Comparison of ENCODE assay signal across 8 cellular contexts in the genomic region with DNA sequence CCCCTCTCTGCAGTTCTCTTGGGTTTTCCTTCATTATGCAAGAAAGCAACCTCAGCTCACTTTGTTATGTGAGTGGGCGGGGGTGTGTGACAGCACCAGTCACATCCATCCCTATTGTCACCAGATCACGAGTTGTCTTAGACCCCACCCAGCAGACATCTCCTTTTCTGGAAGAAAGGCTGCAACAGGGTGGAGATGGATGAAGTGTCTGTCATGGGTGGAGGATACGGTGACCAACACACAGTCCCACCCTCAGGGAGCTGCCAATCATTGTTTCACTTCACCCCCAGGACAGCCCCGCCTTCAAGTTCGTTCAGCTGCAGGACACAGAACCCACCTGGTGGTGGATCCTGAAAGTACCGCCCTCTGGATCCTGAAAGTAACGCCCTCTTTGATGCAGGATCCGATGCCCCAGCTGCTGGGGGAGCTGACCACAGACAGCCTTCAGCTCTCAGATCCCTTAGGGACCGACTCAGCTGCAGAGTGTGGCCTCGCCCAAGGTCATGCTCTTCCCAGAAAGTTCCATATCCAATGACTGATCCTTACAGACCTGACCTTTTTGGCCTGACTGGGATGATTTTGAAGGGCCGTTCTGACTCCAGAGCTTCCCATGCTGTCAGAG.
A peak's percentile ranks its signal among the peaks of the same experiment; 100 is the strongest.
DNase-seq lines count a peak whose midpoint lies in the region; ATAC-seq and TF ChIP-seq lines count a peak whose summit lies in the region.

No MANE protein-coding gene starts in this region.

- peaks cover 12% of the 10 kb centered on the region for H3K4me1 Mint-ChIP-seq in neural progenitor cell

- H3F3A ChIP-seq in neural progenitor cell (ENCODE audit: low read depth) (peaks cover 14% of the 10 kb centered on the region), smooth muscle cell (ENCODE audit: low read depth) (no peaks in the 10 kb centered on the region)

- peak overlapping the region; percentile 32 for H3K4me2 ChIP-seq in neural progenitor cell
- H3K4me2 ChIP-seq in smooth muscle cell, result no peak overlapping the region

- H3K27ac Mint-ChIP-seq in neural progenitor cell, result no peak overlapping the region

- ATAC-seq in GM19351 (IDR thresholded peaks at IDR 0.05; ENCODE audit: unreplicated experiment), result peak; percentile 77
- no peak for ATAC-seq in GM19467 (IDR thresholded peaks at IDR 0.05; ENCODE audit: unreplicated experiment)

- H3K9ac ChIP-seq in neural progenitor cell, result no peak overlapping the region
- H3K9ac ChIP-seq in smooth muscle cell (ENCODE audit: low read depth), result no peak overlapping the region

- no peak for TF ChIP-seq POLR2A in NB4 (IDR thresholded peaks at IDR 0.05; ENCODE audit: extremely low read depth, insufficient read length)

- H3K4me3 ChIP-seq in BE2C (ENCODE audit: low read depth, low read length) (no peak overlapping the region), NB4 (ENCODE audit: low read depth, low read length) (no peak overlapping the region), neural progenitor cell (no peak overlapping the region), smooth muscle cell (no peak overlapping the region)

- H3K4me1 ChIP-seq in BE2C, result no peaks in the 10 kb centered on the region
- peaks cover 6% of the 10 kb centered on the region for H3K4me1 ChIP-seq in neural progenitor cell
- no peaks in the 10 kb centered on the region for H3K4me1 ChIP-seq in smooth muscle cell (ENCODE audit: low read depth)

- H3K27me3 ChIP-seq in BE2C (no peaks in the 10 kb centered on the region), neural progenitor cell (no peaks in the 10 kb centered on the region), smooth muscle cell (ENCODE audit: low read depth) (no peaks in the 10 kb centered on the region)

- 64% methylated on average over 11 of the region's 11 CpGs for WGBS in smooth muscle cell (ENCODE audit: low lambda C conversion rate)

- H4K20me1 ChIP-seq in neural progenitor cell (ENCODE audit: low read depth), result no peaks in the 10 kb centered on the region
- H4K20me1 ChIP-seq in smooth muscle cell (ENCODE audit: low read depth), result no peaks in the 10 kb centered on the region

- TF ChIP-seq CTCF in BE2C (IDR thresholded peaks at IDR 0.05; ENCODE audit: low read depth, low read length) (peak; percentile 38), NB4 (IDR thresholded peaks at IDR 0.05; ENCODE audit: low read depth, low read length) (peak; percentile 59), neural progenitor cell (IDR thresholded peaks at IDR 0.05) (peak; percentile 57), smooth muscle cell (IDR thresholded peaks at IDR 0.05; ENCODE audit: borderline replicate concordance, insufficient read depth, poor library complexity, severe bottlenecking) (no peak)

- DNase-seq in BE2C (peak; percentile 32), NB4 (ENCODE audit: low read depth) (peak; percentile 69), cerebellar cortex (ENCODE audit: low spot score) (peak; percentile 29), neural progenitor cell (ENCODE audit: low spot score) (peak; percentile 75), inferior parietal cortex (ENCODE audit: extremely low spot score) (no peak), smooth muscle cell (lab: John Stamatoyannopoulos, UW; ENCODE audit: unreplicated experiment) (no peak)

- H3K27ac ChIP-seq in neural progenitor cell (no peak overlapping the region), smooth muscle cell (ENCODE audit: low read depth) (no peak overlapping the region)

- H3K9me3 ChIP-seq in BE2C (no peaks in the 10 kb centered on the region; the same call in 1 of the 2 replicates), neural progenitor cell (ENCODE audit: low read depth) (no peaks in the 10 kb centered on the region), smooth muscle cell (replicated peaks; ENCODE audit: low read depth) (no peaks in the 10 kb centered on the region)

- no peaks in the 10 kb centered on the region for H3K36me3 Mint-ChIP-seq in neural progenitor cell

- H2AFZ ChIP-seq in neural progenitor cell (replicated peaks), result peak overlapping the region; percentile 59
- H2AFZ ChIP-seq in smooth muscle cell (ENCODE audit: low read depth), result no peak overlapping the region

- peaks cover 6% of the 10 kb centered on the region for H3K27me3 Mint-ChIP-seq in neural progenitor cell (ENCODE audit: insufficient read depth, low read depth)

- no peaks in the 10 kb centered on the region for H3K9me3 Mint-ChIP-seq in neural progenitor cell

- no peak overlapping the region for H3K4me3 Mint-ChIP-seq in neural progenitor cell

- H3K36me3 ChIP-seq in BE2C, result no peaks in the 10 kb centered on the region
- H3K36me3 ChIP-seq in neural progenitor cell, result no peaks in the 10 kb centered on the region
- H3K36me3 ChIP-seq in smooth muscle cell (ENCODE audit: low read depth), result no peaks in the 10 kb centered on the region

- no peaks in the 10 kb centered on the region for H3K79me2 ChIP-seq in neural progenitor cell (ENCODE audit: low read depth)
- H3K79me2 ChIP-seq in smooth muscle cell (ENCODE audit: low read depth), result no peaks in the 10 kb centered on the region

Comparison
In these comparisons a context has a peak if more than half of its experiments do, and no peak if none do; other contexts are left out.
1. DNase-seq: peak in BE2C (single experiment), NB4 (single experiment), cerebellar cortex (single experiment) and neural progenitor cell (single experiment); none in inferior parietal cortex (single experiment) and smooth muscle cell (single experiment).